In the genomic region with DNA sequence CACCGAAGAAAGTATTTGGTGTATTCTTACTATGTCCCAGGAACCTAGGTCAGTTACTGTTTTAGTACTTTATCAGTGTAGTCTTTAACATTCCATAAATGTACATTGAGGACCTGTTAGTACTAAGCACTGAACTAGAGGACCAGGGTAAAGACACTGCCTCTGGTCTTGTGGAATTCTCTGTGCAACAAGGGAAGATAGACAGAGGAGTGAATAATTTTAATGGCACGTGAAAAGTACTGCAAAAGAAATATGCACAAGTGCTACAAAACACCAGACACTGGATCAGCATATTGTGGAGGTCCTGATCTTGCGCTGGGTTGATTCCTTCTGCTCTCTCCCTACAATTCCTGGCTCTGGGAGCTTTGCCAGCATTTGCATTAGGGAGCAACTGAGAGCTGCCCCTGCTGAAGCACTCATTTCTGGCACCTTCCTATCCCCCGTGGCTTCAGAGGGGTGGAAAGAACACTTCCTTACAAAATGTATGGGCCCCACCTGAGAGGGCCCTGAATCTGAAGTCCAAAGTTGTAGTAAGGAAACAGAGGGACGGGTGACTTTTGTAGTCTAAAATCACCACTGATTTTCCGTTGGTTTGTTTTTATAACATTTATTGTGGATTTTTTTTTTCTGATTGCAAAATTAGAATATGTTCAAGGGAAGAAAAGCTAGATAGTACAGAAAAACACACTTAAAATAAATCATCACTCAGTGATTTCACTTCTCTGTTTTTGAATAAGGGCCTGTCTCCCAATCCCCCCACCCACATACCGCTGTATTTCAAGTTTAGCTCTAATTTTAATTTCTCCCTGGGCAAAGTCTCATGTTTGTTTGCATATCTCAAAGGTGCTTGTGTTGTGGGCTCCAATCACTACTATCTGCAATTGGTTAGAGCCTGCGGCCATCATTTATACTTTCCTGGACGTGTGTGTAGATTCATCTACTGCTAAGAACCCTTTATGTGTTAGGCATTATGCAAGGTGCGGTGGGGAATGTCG, we compare ENCODE assay signal across 13 cellular contexts. TPM values are rescaled to one million over a fixed set of nuclear protein-coding genes. Genes with fewer than 3 reads are reported as not detected.
A peak's percentile ranks its signal among the peaks of the same experiment; 100 is the strongest.
DNase-seq lines count a peak whose midpoint lies in the region; ATAC-seq and TF ChIP-seq lines count a peak whose summit lies in the region.
"Had no signal": no experiment of that assay in that cellular context is flagged by ENCODE, and none has a peak within 500 bp of the region (broad histone marks: within the 10 kb centered on the region; RNA-seq: fewer than 3 reads in every experiment).

No MANE protein-coding gene starts in this region.

- peak overlapping the region in 9 of 11 experiments; percentile 3 to 57 (median 37); a peak in 16 of 22 replicates for H3K9ac ChIP-seq in BLaER1 treated with 17β-estradiol and CSF1 and Interleukin-3, amounts not matched to agents 10 nM and 100 nM

- H4K20me1 ChIP-seq in BLaER1 treated with 17β-estradiol and CSF1 and Interleukin-3, amounts not matched to agents 10 nM and 100 nM, result no peaks in the 10 kb centered on the region

- H3K27ac Mint-ChIP-seq in IgD-negative memory B cell (peak overlapping the region; percentile 93 to 100 (median 98)), naive B cell (peak overlapping the region in 5 of 6 donors; percentile 92 to 100 (median 98))
- no peak overlapping the region for H3K27ac Mint-ChIP-seq in activated CD8-positive, alpha-beta T cell treated with anti-CD3 and anti-CD28 coated beads for 36 hours
- H3K27ac Mint-ChIP-seq: activated CD4-positive, alpha-beta memory T cell treated with anti-CD3 and anti-CD28 coated beads, Interleukin-2, amount 10 ng/mL, durations not matched to agents 7 days and 5 days; activated naive CD4-positive, alpha-beta T cell treated with anti-CD3 and anti-CD28 coated beads for 36 hours; T-helper 17 cell had no signal

- DNase-seq in amniotic epithelial cell (ENCODE audit: low read depth), result peak; percentile 66
- peak; percentile 49 for DNase-seq in naive B cell
- DNase-seq in stimulated activated naive CD4-positive, alpha-beta T cell treated with Interleukin-2 at 50 U/mL for 16 hours (lab: John Stamatoyannopoulos, UW), result no peak
- DNase-seq in NCI-H1436 treated with DMSO at 0.1 percent for 48 hours (lab: John Stamatoyannopoulos, UW), result no peak
- DNase-seq in Ammon's horn (ENCODE audit: low spot score), result no peak
- DNase-seq in activated CD8-positive, alpha-beta T cell treated with anti-CD3 and anti-CD28 coated beads for 36 hours, result no peak
- DNase-seq: activated CD4-positive, alpha-beta memory T cell treated with anti-CD3 and anti-CD28 coated beads, Interleukin-2, amount 10 ng/mL, durations not matched to agents 7 days and 5 days; T-helper 17 cell had no signal

- POLR2A ChIA-PET in activated CD8-positive, alpha-beta T cell treated with anti-CD3 and anti-CD28 coated beads for 36 hours (lab: Charles Lee), result interaction anchor here (1.1 kb wide), 1 partner anchor 23 kb away, joined by 3 read pairs; no protein-coding TSS in a partner anchor

- no peaks in the 10 kb centered on the region for H3K9me3 Mint-ChIP-seq in IgD-negative memory B cell
- peaks cover 0 to 4% (median 0%) of the 10 kb centered on the region in 7 donors for H3K9me3 Mint-ChIP-seq in naive B cell
- H3K9me3 Mint-ChIP-seq in activated CD8-positive, alpha-beta T cell treated with anti-CD3 and anti-CD28 coated beads for 36 hours, result no peaks in the 10 kb centered on the region
- H3K9me3 Mint-ChIP-seq: activated CD4-positive, alpha-beta memory T cell treated with anti-CD3 and anti-CD28 coated beads, Interleukin-2, amount 10 ng/mL, durations not matched to agents 7 days and 5 days; activated naive CD4-positive, alpha-beta T cell treated with anti-CD3 and anti-CD28 coated beads for 36 hours; CD14-positive monocyte; neural crest cell had no signal

- peak overlapping the region in 10 of 11 experiments; percentile 38 to 95 (median 77); a peak in 19 of 22 replicates for H3K27ac ChIP-seq in BLaER1 treated with 17β-estradiol and CSF1 and Interleukin-3, amounts not matched to agents 10 nM and 100 nM

- CTCF ChIA-PET in activated CD8-positive, alpha-beta T cell treated with anti-CD3 and anti-CD28 coated beads for 36 hours (lab: Charles Lee), result interaction anchor here (2.4 kb wide), 1 partner anchor 12 kb away, joined by 14 read pairs; no protein-coding TSS in a partner anchor

- peaks cover 7% of the 10 kb centered on the region for H3K36me3 Mint-ChIP-seq in IgD-negative memory B cell
- H3K36me3 Mint-ChIP-seq in naive B cell, result peaks cover 5 to 7% of the 10 kb centered on the region in 2 donors
- no peaks in the 10 kb centered on the region for H3K36me3 Mint-ChIP-seq in activated CD8-positive, alpha-beta T cell treated with anti-CD3 and anti-CD28 coated beads for 36 hours (ENCODE audit: low read depth)
- H3K36me3 Mint-ChIP-seq: CD14-positive monocyte had no signal

- peaks cover 47 to 65% (median 52%) of the 10 kb centered on the region in 3 donors for H3K4me1 Mint-ChIP-seq in IgD-negative memory B cell
- H3K4me1 Mint-ChIP-seq in naive B cell, result peaks cover 72 to 92% (median 86%) of the 10 kb centered on the region in 3 donors
- H3K4me1 Mint-ChIP-seq in activated CD8-positive, alpha-beta T cell treated with anti-CD3 and anti-CD28 coated beads for 36 hours (ENCODE audit: low read depth), result peaks cover 8% of the 10 kb centered on the region

- H3K27me3 ChIP-seq in BLaER1 treated with 17β-estradiol and CSF1 and Interleukin-3, amounts not matched to agents 10 nM and 100 nM, result no peaks in the 10 kb centered on the region

- TF ChIP-seq CTCF in activated CD8-positive, alpha-beta T cell treated with anti-CD3 and anti-CD28 coated beads for 36 hours (IDR thresholded peaks at IDR 0.05), result no peak

- peaks cover 78 to 88% (median 83%) of the 10 kb centered on the region in 10 experiments for H3K4me1 ChIP-seq in BLaER1 treated with 17β-estradiol and CSF1 and Interleukin-3, amounts not matched to agents 10 nM and 100 nM

- peaks cover 0 to 25% (median 18%) of the 10 kb centered on the region in 11 experiments; a peak in 19 of 22 replicates for H3K36me3 ChIP-seq in BLaER1 treated with 17β-estradiol and CSF1 and Interleukin-3, amounts not matched to agents 10 nM and 100 nM

- H3K4me2 ChIP-seq in BLaER1 treated with 17β-estradiol and CSF1 and Interleukin-3, amounts not matched to agents 10 nM and 100 nM, result peak overlapping the region; percentile 86 to 97 (median 90)

- H3K9me3 ChIP-seq in BLaER1 treated with 17β-estradiol and CSF1 and Interleukin-3, amounts not matched to agents 10 nM and 100 nM (replicated peaks in 1 of 11), result 0 out of 22 replicates have a peak, but pooled peaks cover 0 to 5% (median 0%) of the 10 kb centered on the region in 11 experiments

- H3K4me3 Mint-ChIP-seq in IgD-negative memory B cell (peak overlapping the region; percentile 87 to 96 (median 92)), naive B cell (peak overlapping the region; percentile 82 to 96 (median 93))
- H3K4me3 Mint-ChIP-seq in activated CD8-positive, alpha-beta T cell treated with anti-CD3 and anti-CD28 coated beads for 36 hours, result no peak overlapping the region
- H3K4me3 Mint-ChIP-seq: activated CD4-positive, alpha-beta memory T cell treated with anti-CD3 and anti-CD28 coated beads, Interleukin-2, amount 10 ng/mL, durations not matched to agents 7 days and 5 days; activated naive CD4-positive, alpha-beta T cell treated with anti-CD3 and anti-CD28 coated beads for 36 hours; CD14-positive monocyte; neural crest cell; T-helper 17 cell had no signal

- H3K27me3 Mint-ChIP-seq in IgD-negative memory B cell (no peaks in the 10 kb centered on the region), naive B cell (no peaks in the 10 kb centered on the region)
- H3K27me3 Mint-ChIP-seq in activated CD8-positive, alpha-beta T cell treated with anti-CD3 and anti-CD28 coated beads for 36 hours, result no peaks in the 10 kb centered on the region
- H3K27me3 Mint-ChIP-seq: activated CD4-positive, alpha-beta memory T cell treated with anti-CD3 and anti-CD28 coated beads, Interleukin-2, amount 10 ng/mL, durations not matched to agents 7 days and 5 days had no signal

- H3K4me3 ChIP-seq in BLaER1 treated with 17β-estradiol and CSF1 and Interleukin-3, amounts not matched to agents 10 nM and 100 nM, result peak overlapping the region in 4 of 10 experiments; percentile 8 to 63 (median 32); a peak in 3 of 20 replicates

- intact Hi-C loops in activated CD8-positive, alpha-beta T cell treated with anti-CD3 and anti-CD28 coated beads for 36 hours (cut with micrococcal nuclease), result no loop called here

- no peak for ATAC-seq in naive B cell (ENCODE audit: low read depth in 2 of 2)
- ATAC-seq in activated CD8-positive, alpha-beta T cell treated with anti-CD3 and anti-CD28 coated beads for 36 hours, result no peak

RNA-seq across cellular contexts. Expression of a gene that starts 4.9 kb away (rescaled TPM):
- 63.3 TPM for polyA plus RNA-seq in IgD-negative memory B cell
- 100 to 1,000 TPM in 4 of 6 donors, 10 to 100 TPM in 2; 74.7 to 219 (median 103) TPM for polyA plus RNA-seq in naive B cell (ENCODE audit: low read depth in 6 of 6)
- 1 to 10 TPM; 4.8 TPM for total RNA-seq in activated CD8-positive, alpha-beta T cell treated with anti-CD3 and anti-CD28 coated beads for 36 hours

Comparison
In these comparisons a context has a peak if more than half of its experiments do, and no peak if none do; other contexts are left out.
1. DNase-seq: peak in amniotic epithelial cell (single experiment) and naive B cell (single experiment); none in stimulated activated naive CD4-positive, alpha-beta T cell treated with Interleukin-2 at 50 U/mL for 16 hours (single experiment), NCI-H1436 treated with DMSO at 0.1 percent for 48 hours (single experiment), Ammon's horn (single experiment) and activated CD8-positive, alpha-beta T cell treated with anti-CD3 and anti-CD28 coated beads for 36 hours (single experiment).